In genomic region chr11:17405232-17406005, GRCh38 we compare ENCODE assay signal across 1 cellular context.
TF ChIP-seq lines count a peak whose summit lies in the region.

No MANE protein-coding gene starts in this region.

TF ChIP-seq in SK-N-SH, 30 proteins besides CTCF, POLR2A, EP300 and RAD21 (continued from another document):
- no peak for TF ChIP-seq TCF12 (IDR thresholded peaks at IDR 0.05)
- TF ChIP-seq RCOR1 (IDR thresholded peaks at IDR 0.05; ENCODE audit: low read length): no peak
- TF ChIP-seq CHD2 (IDR thresholded peaks at IDR 0.05; ENCODE audit: low read length, partially characterized antibody): no peak
- no peak for TF ChIP-seq RFX5 (IDR thresholded peaks at IDR 0.05; ENCODE audit: low read length)
- no peak for TF ChIP-seq FOSL2 (IDR thresholded peaks at IDR 0.05; ENCODE audit: borderline replicate concordance, low read depth)
- TF ChIP-seq, protein P1, sequence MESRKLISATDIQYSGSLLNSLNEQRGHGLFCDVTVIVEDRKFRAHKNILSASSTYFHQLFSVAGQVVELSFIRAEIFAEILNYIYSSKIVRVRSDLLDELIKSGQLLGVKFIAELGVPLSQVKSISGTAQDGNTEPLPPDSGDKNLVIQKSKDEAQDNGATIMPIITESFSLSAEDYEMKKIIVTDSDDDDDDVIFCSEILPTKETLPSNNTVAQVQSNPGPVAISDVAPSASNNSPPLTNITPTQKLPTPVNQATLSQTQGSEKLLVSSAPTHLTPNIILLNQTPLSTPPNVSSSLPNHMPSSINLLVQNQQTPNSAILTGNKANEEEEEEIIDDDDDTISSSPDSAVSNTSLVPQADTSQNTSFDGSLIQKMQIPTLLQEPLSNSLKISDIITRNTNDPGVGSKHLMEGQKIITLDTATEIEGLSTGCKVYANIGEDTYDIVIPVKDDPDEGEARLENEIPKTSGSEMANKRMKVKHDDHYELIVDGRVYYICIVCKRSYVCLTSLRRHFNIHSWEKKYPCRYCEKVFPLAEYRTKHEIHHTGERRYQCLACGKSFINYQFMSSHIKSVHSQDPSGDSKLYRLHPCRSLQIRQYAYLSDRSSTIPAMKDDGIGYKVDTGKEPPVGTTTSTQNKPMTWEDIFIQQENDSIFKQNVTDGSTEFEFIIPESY (IDR thresholded peaks at IDR 0.05; ENCODE audit: borderline replicate concordance, low read depth): no peak
- TF ChIP-seq, protein P2, sequence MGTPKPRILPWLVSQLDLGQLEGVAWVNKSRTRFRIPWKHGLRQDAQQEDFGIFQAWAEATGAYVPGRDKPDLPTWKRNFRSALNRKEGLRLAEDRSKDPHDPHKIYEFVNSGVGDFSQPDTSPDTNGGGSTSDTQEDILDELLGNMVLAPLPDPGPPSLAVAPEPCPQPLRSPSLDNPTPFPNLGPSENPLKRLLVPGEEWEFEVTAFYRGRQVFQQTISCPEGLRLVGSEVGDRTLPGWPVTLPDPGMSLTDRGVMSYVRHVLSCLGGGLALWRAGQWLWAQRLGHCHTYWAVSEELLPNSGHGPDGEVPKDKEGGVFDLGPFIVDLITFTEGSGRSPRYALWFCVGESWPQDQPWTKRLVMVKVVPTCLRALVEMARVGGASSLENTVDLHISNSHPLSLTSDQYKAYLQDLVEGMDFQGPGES (IDR thresholded peaks at IDR 0.05; ENCODE audit: low read depth, low read length): no peak
